In the genomic region with DNA sequence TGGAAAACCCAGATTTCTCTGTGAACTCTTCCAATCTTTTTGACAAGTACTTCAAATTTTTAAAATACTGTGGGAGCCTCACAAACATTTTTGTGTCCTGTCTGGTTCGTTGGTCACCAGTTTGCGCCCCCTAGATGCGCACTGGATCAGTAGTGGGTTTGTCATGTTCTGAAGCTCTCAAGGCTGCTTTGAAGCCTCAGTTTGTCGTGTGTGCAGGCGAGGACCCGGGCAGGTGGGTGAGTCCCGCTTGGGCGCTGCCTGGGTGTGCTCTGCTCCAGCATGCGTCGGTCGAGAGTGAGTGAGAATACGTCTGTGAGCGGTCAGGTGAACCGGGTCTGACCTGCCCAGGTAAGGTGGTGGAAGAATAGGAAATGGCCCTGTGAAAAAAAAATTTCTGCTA, we compare ENCODE assay signal across 1 cellular context.
TF ChIP-seq lines count a peak whose summit lies in the region.

No MANE protein-coding gene starts in this region.

TF ChIP-seq in GM23338, 12 proteins besides CTCF, POLR2A, EP300 and RAD21:
- TF ChIP-seq, protein P1, sequence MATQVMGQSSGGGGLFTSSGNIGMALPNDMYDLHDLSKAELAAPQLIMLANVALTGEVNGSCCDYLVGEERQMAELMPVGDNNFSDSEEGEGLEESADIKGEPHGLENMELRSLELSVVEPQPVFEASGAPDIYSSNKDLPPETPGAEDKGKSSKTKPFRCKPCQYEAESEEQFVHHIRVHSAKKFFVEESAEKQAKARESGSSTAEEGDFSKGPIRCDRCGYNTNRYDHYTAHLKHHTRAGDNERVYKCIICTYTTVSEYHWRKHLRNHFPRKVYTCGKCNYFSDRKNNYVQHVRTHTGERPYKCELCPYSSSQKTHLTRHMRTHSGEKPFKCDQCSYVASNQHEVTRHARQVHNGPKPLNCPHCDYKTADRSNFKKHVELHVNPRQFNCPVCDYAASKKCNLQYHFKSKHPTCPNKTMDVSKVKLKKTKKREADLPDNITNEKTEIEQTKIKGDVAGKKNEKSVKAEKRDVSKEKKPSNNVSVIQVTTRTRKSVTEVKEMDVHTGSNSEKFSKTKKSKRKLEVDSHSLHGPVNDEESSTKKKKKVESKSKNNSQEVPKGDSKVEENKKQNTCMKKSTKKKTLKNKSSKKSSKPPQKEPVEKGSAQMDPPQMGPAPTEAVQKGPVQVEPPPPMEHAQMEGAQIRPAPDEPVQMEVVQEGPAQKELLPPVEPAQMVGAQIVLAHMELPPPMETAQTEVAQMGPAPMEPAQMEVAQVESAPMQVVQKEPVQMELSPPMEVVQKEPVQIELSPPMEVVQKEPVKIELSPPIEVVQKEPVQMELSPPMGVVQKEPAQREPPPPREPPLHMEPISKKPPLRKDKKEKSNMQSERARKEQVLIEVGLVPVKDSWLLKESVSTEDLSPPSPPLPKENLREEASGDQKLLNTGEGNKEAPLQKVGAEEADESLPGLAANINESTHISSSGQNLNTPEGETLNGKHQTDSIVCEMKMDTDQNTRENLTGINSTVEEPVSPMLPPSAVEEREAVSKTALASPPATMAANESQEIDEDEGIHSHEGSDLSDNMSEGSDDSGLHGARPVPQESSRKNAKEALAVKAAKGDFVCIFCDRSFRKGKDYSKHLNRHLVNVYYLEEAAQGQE (IDR thresholded peaks at IDR 0.05; ENCODE audit: unreplicated experiment) = peak; percentile 3
- TF ChIP-seq ZNF114 (CRISPR knock-in tag; IDR thresholded peaks at IDR 0.05) = no peak
TF ChIP-seq in GM23338: peak in this region for 1.
